Comparison of ENCODE assay signal across 8 cellular contexts in genomic region chr1:52033190-52034049, GRCh38. TPM values are rescaled to one million over a fixed set of nuclear protein-coding genes. Genes with fewer than 3 reads are reported as not detected.
DNase-seq lines count a peak whose midpoint lies in the region; ATAC-seq and TF ChIP-seq lines count a peak whose summit lies in the region.

KTI12 (minus strand) TSS chr1:52033810; CDS start chr1:52033761, 49 bp downstream.

- H4K20me1 ChIP-seq in KMS-11 (ENCODE audit: insufficient read depth), result 0 out of 2 replicates have a peak, but pooled peaks cover 6% of the 10 kb centered on the region

- peak; percentile 44 to 57 for TF ChIP-seq POLR2A in Peyer's patch (IDR thresholded peaks at IDR 0.05)
- no peak for TF ChIP-seq POLR2A in esophagus muscularis mucosa (IDR thresholded peaks at IDR 0.05; ENCODE audit: low read depth)

- peak; percentile 91 for DNase-seq in DMS79 (lab: John Stamatoyannopoulos, UW)
- DNase-seq in Peyer's patch, result peak; percentile 84 to 95 (median 88)
- DNase-seq in activated T-cell treated with anti-CD3 and anti-CD28 coated beads, Interleukin-2, amount 50 U/mL, for 48 hours, result peak; percentile 86 to 88
- DNase-seq in esophagus muscularis mucosa (ENCODE audit: extremely low spot score), result peak; percentile 95
- peak; percentile 80 to 81 for DNase-seq in stimulated activated CD8-positive, alpha-beta memory T cell treated with anti-CD3 and anti-CD28 coated beads, Interleukin-7, amount 100 ng/mL, for 4 hours (ENCODE audit: low read depth in 2 of 2)

- H2AFZ ChIP-seq in KMS-11 (ENCODE audit: low read depth), result peak within 1 kb of the TSS; percentile 54

- TF ChIP-seq EP300 in esophagus muscularis mucosa (IDR thresholded peaks at IDR 0.05), result no peak

- H3K4me3 ChIP-seq in KMS-11 (IDR thresholded peaks at IDR 0.05; ENCODE audit: insufficient read depth, low read depth, low read length), result peak within 1 kb of the TSS; percentile 98
- peak within 1 kb of the TSS; percentile 64 to 82 (median 74) for H3K4me3 ChIP-seq in Peyer's patch
- peak within 1 kb of the TSS; percentile 74 to 89 (median 82) for H3K4me3 ChIP-seq in esophagus muscularis mucosa
- H3K4me3 ChIP-seq in muscle layer of duodenum (ENCODE audit: low read depth in 1 of 2, low read length in 2 of 2), result peak within 1 kb of the TSS; percentile 68 to 75

- H3K27me3 ChIP-seq in KMS-11 (ENCODE audit: insufficient read depth, low read depth) (no peaks in the 10 kb centered on the region), Peyer's patch (no peaks in the 10 kb centered on the region), esophagus muscularis mucosa (no peaks in the 10 kb centered on the region), muscle layer of duodenum (ENCODE audit: low read depth, low read length) (no peaks in the 10 kb centered on the region)

- H3K4me1 ChIP-seq in KMS-11 (ENCODE audit: low read depth, poor library complexity, severe bottlenecking) (peaks cover 25% of the 10 kb centered on the region), Peyer's patch (peaks cover 0 to 19% (median 3%) of the 10 kb centered on the region in 4 donors), esophagus muscularis mucosa (peaks cover 19 to 36% (median 30%) of the 10 kb centered on the region in 4 donors), muscle layer of duodenum (ENCODE audit: control insufficient read depth in 1 of 2, insufficient read depth in 2 of 2, low read length in 2 of 2) (peaks cover 7 to 10% of the 10 kb centered on the region in 2 donors)

- 5% methylated on average over 30 of the region's 78 CpGs for WGBS in esophagus muscularis mucosa

- peak; percentile 73 for ATAC-seq in GM21786 (IDR thresholded peaks at IDR 0.05; ENCODE audit: unreplicated experiment)

- TF ChIP-seq CTCF in KMS-11 (conservative IDR thresholded peaks at IDR 0.05; ENCODE audit: low read depth, low read length), result no peak
- no peak for TF ChIP-seq CTCF in Peyer's patch (IDR thresholded peaks at IDR 0.05)
- no peak for TF ChIP-seq CTCF in esophagus muscularis mucosa (IDR thresholded peaks at IDR 0.05)

- intact Hi-C loops in esophagus muscularis mucosa (cut with DNase I), result no loop called here

- peaks cover 42% of the 10 kb centered on the region for H3K79me2 ChIP-seq in KMS-11 (ENCODE audit: insufficient read depth, low read depth)

- H3K4me2 ChIP-seq in KMS-11, result peak within 1 kb of the TSS; percentile 85

- H3K36me3 ChIP-seq in KMS-11 (ENCODE audit: insufficient read depth) (no peaks in the 10 kb centered on the region), Peyer's patch (peaks cover 0 to 7% (median 0%) of the 10 kb centered on the region in 3 donors), esophagus muscularis mucosa (peaks cover 4 to 20% (median 9%) of the 10 kb centered on the region in 4 donors), muscle layer of duodenum (ENCODE audit: control insufficient read depth in 1 of 2, insufficient read depth in 2 of 2, low read length in 2 of 2) (peaks cover 0 to 6% of the 10 kb centered on the region in 2 donors)

- H3K27ac ChIP-seq in KMS-11, result peak within 1 kb of the TSS; percentile 76
- peak within 1 kb of the TSS; percentile 76 to 89 (median 87) for H3K27ac ChIP-seq in Peyer's patch
- H3K27ac ChIP-seq in esophagus muscularis mucosa (replicated peaks in 1 of 4), result peak within 1 kb of the TSS; percentile 86 to 95 (median 94)
- H3K27ac ChIP-seq in muscle layer of duodenum (ENCODE audit: low read length), result peak within 1 kb of the TSS; percentile 91

- H3K9ac ChIP-seq in KMS-11, result peak within 1 kb of the TSS; percentile 88

- no peaks in the 10 kb centered on the region for H3K9me3 ChIP-seq in Peyer's patch
- H3K9me3 ChIP-seq in esophagus muscularis mucosa, result no peaks in the 10 kb centered on the region
- H3K9me3 ChIP-seq in muscle layer of duodenum (ENCODE audit: control insufficient read depth in 1 of 2, low read length in 2 of 2), result no peaks in the 10 kb centered on the region

RNA-seq across cellular contexts. Expression of gene KTI12, which starts in this region (rescaled TPM):
- total RNA-seq in Peyer's patch (1 to 10 TPM in 3 of 4 donors, not detected in 1; 7.5 to 9.5 (median 8.9) TPM), esophagus muscularis mucosa (10 to 100 TPM in 1 of 4 donors, 1 to 10 TPM in 3; 6.6 to 11.1 (median 8.8) TPM)

Comparison
In these comparisons a context has a peak if more than half of its experiments do, and no peak if none do; other contexts are left out.
1. Peak in every context shown above with its lines: DNase-seq, ATAC-seq, H3K4me3 ChIP-seq and H3K27ac ChIP-seq.